Comparison of ENCODE assay signal across 1 cellular context in genomic region chr17:79821331-79822095, GRCh38.
TF ChIP-seq lines count a peak whose summit lies in the region.

No MANE protein-coding gene starts in this region.

TF ChIP-seq in HepG2, 621 proteins besides CTCF, POLR2A, EP300 and RAD21 (continued from another document and continues in another):
- TF ChIP-seq ZNF256 (CRISPR knock-in tag; conservative IDR thresholded peaks at IDR 0.05), result no peak
- peak; percentile 62; the same call in 1 of the 2 replicates for TF ChIP-seq CBX5 (CRISPR knock-in tag; IDR thresholded peaks at IDR 0.05; ENCODE audit: borderline replicate concordance)
- no peak for TF ChIP-seq NFE2L2 (IDR thresholded peaks at IDR 0.05; ENCODE audit: low read length)
- TF ChIP-seq SMYD3 (CRISPR knock-in tag; IDR thresholded peaks at IDR 0.05), result 0 out of 2 replicates have a peak, but pooled peaks have one; percentile 64
- no peak for TF ChIP-seq THYN1 (CRISPR knock-in tag; IDR thresholded peaks at IDR 0.05; ENCODE audit: borderline replicate concordance, low read depth)
- TF ChIP-seq ZSCAN22 (CRISPR knock-in tag; IDR thresholded peaks at IDR 0.05), result no peak
- TF ChIP-seq, protein P1, sequence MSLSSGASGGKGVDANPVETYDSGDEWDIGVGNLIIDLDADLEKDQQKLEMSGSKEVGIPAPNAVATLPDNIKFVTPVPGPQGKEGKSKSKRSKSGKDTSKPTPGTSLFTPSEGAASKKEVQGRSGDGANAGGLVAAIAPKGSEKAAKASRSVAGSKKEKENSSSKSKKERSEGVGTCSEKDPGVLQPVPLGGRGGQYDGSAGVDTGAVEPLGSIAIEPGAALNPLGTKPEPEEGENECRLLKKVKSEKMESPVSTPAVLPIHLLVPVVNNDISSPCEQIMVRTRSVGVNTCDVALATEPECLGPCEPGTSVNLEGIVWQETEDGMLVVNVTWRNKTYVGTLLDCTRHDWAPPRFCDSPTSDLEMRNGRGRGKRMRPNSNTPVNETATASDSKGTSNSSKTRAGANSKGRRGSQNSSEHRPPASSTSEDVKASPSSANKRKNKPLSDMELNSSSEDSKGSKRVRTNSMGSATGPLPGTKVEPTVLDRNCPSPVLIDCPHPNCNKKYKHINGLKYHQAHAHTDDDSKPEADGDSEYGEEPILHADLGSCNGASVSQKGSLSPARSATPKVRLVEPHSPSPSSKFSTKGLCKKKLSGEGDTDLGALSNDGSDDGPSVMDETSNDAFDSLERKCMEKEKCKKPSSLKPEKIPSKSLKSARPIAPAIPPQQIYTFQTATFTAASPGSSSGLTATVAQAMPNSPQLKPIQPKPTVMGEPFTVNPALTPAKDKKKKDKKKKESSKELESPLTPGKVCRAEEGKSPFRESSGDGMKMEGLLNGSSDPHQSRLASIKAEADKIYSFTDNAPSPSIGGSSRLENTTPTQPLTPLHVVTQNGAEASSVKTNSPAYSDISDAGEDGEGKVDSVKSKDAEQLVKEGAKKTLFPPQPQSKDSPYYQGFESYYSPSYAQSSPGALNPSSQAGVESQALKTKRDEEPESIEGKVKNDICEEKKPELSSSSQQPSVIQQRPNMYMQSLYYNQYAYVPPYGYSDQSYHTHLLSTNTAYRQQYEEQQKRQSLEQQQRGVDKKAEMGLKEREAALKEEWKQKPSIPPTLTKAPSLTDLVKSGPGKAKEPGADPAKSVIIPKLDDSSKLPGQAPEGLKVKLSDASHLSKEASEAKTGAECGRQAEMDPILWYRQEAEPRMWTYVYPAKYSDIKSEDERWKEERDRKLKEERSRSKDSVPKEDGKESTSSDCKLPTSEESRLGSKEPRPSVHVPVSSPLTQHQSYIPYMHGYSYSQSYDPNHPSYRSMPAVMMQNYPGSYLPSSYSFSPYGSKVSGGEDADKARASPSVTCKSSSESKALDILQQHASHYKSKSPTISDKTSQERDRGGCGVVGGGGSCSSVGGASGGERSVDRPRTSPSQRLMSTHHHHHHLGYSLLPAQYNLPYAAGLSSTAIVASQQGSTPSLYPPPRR (CRISPR knock-in tag; IDR thresholded peaks at IDR 0.05; ENCODE audit: borderline replicate concordance), result peak; percentile 91
- no peak for TF ChIP-seq NR1H2 (CRISPR knock-in tag; IDR thresholded peaks at IDR 0.05; ENCODE audit: borderline replicate concordance, low read depth)
- no peak for TF ChIP-seq ZNF251 (CRISPR knock-in tag; IDR thresholded peaks at IDR 0.05)
- TF ChIP-seq KMT2B (CRISPR knock-in tag; IDR thresholded peaks at IDR 0.05), result 0 out of 2 replicates have a peak, but pooled peaks have one; percentile 60
- TF ChIP-seq CAMTA2 (CRISPR knock-in tag; IDR thresholded peaks at IDR 0.05; ENCODE audit: borderline replicate concordance), result no peak
- no peak for TF ChIP-seq DDIT3 (CRISPR knock-in tag; IDR thresholded peaks at IDR 0.05)
- no peak for TF ChIP-seq ISX (CRISPR knock-in tag; conservative IDR thresholded peaks at IDR 0.05)
- no peak for TF ChIP-seq CBX2 (IDR thresholded peaks at IDR 0.05; ENCODE audit: low read depth, low read length)
- no peak for TF ChIP-seq CBX2 (CRISPR knock-in tag; IDR thresholded peaks at IDR 0.05; ENCODE audit: low read depth)
- TF ChIP-seq ZNF180 (CRISPR knock-in tag; IDR thresholded peaks at IDR 0.05; ENCODE audit: borderline replicate concordance, low read depth), result no peak
- no peak for TF ChIP-seq ZNF3 (CRISPR knock-in tag; IDR thresholded peaks at IDR 0.05)
- no peak for TF ChIP-seq ZNF761 (CRISPR knock-in tag; conservative IDR thresholded peaks at IDR 0.05)
- peak; percentile 90 for TF ChIP-seq HNRNPL (IDR thresholded peaks at IDR 0.05; ENCODE audit: low read depth, low read length)
- no peak; the same call in 1 of the 2 replicates for TF ChIP-seq NFE2L1 (CRISPR knock-in tag; IDR thresholded peaks at IDR 0.05; ENCODE audit: borderline replicate concordance)
- peak; percentile 28; the same call in 1 of the 2 replicates for TF ChIP-seq NRL (CRISPR knock-in tag; IDR thresholded peaks at IDR 0.05; ENCODE audit: borderline replicate concordance)
- no peak for TF ChIP-seq BORCS8-MEF2B (CRISPR knock-in tag; IDR thresholded peaks at IDR 0.05)
- TF ChIP-seq, protein P2, sequence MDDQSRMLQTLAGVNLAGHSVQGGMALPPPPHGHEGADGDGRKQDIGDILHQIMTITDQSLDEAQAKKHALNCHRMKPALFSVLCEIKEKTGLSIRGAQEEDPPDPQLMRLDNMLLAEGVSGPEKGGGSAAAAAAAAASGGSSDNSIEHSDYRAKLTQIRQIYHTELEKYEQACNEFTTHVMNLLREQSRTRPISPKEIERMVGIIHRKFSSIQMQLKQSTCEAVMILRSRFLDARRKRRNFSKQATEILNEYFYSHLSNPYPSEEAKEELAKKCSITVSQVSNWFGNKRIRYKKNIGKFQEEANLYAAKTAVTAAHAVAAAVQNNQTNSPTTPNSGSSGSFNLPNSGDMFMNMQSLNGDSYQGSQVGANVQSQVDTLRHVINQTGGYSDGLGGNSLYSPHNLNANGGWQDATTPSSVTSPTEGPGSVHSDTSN (CRISPR knock-in tag; IDR thresholded peaks at IDR 0.05; ENCODE audit: borderline replicate concordance), result no peak
- TF ChIP-seq CEBPG (CRISPR knock-in tag; IDR thresholded peaks at IDR 0.05), result peak; percentile 62
- TF ChIP-seq ZNF766 (CRISPR knock-in tag; IDR thresholded peaks at IDR 0.05; ENCODE audit: borderline replicate concordance), result no peak
- no peak for TF ChIP-seq KMT2A (CRISPR knock-in tag; IDR thresholded peaks at IDR 0.05)
- TF ChIP-seq, protein P3, sequence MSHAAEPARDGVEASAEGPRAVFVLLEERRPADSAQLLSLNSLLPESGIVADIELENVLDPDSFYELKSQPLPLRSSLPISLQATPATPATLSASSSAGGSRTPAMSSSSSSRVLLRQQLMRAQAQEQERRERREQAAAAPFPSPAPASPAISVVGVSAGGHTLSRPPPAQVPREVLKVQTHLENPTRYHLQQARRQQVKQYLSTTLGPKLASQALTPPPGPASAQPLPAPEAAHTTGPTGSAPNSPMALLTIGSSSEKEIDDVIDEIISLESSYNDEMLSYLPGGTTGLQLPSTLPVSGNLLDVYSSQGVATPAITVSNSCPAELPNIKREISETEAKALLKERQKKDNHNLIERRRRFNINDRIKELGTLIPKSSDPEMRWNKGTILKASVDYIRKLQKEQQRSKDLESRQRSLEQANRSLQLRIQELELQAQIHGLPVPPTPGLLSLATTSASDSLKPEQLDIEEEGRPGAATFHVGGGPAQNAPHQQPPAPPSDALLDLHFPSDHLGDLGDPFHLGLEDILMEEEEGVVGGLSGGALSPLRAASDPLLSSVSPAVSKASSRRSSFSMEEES (CRISPR knock-in tag; IDR thresholded peaks at IDR 0.05), result peak; percentile 85
- peak; percentile 84 for TF ChIP-seq HOXA5 (CRISPR knock-in tag; IDR thresholded peaks at IDR 0.05)
- no peak for TF ChIP-seq POLR2G (IDR thresholded peaks at IDR 0.05; ENCODE audit: low read depth, low read length)
- no peak for TF ChIP-seq NFATC3 (CRISPR knock-in tag; IDR thresholded peaks at IDR 0.05)
- TF ChIP-seq MTERF4 (CRISPR knock-in tag; IDR thresholded peaks at IDR 0.05), result peak; percentile 61; the same call in 1 of the 2 replicates
- no peak for TF ChIP-seq SRSF1 (optimal IDR thresholded peaks at IDR 0.05; ENCODE audit: low read depth, low read length)
- TF ChIP-seq AKAP8 (CRISPR knock-in tag; IDR thresholded peaks at IDR 0.05), result no peak
- TF ChIP-seq ZBTB3 (CRISPR knock-in tag; IDR thresholded peaks at IDR 0.05; ENCODE audit: borderline replicate concordance, low read depth), result no peak
- TF ChIP-seq HDAC2 (CRISPR knock-in tag; IDR thresholded peaks at IDR 0.05), result peak; percentile 98
- TF ChIP-seq, protein P4, sequence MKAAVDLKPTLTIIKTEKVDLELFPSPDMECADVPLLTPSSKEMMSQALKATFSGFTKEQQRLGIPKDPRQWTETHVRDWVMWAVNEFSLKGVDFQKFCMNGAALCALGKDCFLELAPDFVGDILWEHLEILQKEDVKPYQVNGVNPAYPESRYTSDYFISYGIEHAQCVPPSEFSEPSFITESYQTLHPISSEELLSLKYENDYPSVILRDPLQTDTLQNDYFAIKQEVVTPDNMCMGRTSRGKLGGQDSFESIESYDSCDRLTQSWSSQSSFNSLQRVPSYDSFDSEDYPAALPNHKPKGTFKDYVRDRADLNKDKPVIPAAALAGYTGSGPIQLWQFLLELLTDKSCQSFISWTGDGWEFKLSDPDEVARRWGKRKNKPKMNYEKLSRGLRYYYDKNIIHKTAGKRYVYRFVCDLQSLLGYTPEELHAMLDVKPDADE (CRISPR knock-in tag; IDR thresholded peaks at IDR 0.05), result no peak
- TF ChIP-seq, protein P5, sequence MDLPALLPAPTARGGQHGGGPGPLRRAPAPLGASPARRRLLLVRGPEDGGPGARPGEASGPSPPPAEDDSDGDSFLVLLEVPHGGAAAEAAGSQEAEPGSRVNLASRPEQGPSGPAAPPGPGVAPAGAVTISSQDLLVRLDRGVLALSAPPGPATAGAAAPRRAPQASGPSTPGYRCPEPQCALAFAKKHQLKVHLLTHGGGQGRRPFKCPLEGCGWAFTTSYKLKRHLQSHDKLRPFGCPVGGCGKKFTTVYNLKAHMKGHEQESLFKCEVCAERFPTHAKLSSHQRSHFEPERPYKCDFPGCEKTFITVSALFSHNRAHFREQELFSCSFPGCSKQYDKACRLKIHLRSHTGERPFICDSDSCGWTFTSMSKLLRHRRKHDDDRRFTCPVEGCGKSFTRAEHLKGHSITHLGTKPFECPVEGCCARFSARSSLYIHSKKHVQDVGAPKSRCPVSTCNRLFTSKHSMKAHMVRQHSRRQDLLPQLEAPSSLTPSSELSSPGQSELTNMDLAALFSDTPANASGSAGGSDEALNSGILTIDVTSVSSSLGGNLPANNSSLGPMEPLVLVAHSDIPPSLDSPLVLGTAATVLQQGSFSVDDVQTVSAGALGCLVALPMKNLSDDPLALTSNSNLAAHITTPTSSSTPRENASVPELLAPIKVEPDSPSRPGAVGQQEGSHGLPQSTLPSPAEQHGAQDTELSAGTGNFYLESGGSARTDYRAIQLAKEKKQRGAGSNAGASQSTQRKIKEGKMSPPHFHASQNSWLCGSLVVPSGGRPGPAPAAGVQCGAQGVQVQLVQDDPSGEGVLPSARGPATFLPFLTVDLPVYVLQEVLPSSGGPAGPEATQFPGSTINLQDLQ (CRISPR knock-in tag; IDR thresholded peaks at IDR 0.05), result 0 out of 2 replicates have a peak, but pooled peaks have one; percentile 33
- TF ChIP-seq ZNF275 (CRISPR knock-in tag; IDR thresholded peaks at IDR 0.05; ENCODE audit: borderline replicate concordance), result no peak
- TF ChIP-seq RXRA (CRISPR knock-in tag; IDR thresholded peaks at IDR 0.05), result no peak; the same call in 1 of the 2 replicates
- TF ChIP-seq SIX1 (CRISPR knock-in tag; IDR thresholded peaks at IDR 0.05; ENCODE audit: borderline replicate concordance), result peak; percentile 72
- peak; percentile 83; the same call in 1 of the 2 replicates for TF ChIP-seq ZNF160 (CRISPR knock-in tag; IDR thresholded peaks at IDR 0.05)
- no peak for TF ChIP-seq SNAPC2 (CRISPR knock-in tag; IDR thresholded peaks at IDR 0.05)
- peak; percentile 92 for TF ChIP-seq RXRB (CRISPR knock-in tag; IDR thresholded peaks at IDR 0.05; ENCODE audit: borderline replicate concordance)
- no peak for TF ChIP-seq NFYC (CRISPR knock-in tag; IDR thresholded peaks at IDR 0.05)
- TF ChIP-seq HNRNPLL (IDR thresholded peaks at IDR 0.05; ENCODE audit: low read depth, low read length, poor library complexity, severe bottlenecking), result no peak
- no peak for TF ChIP-seq ZNF430 (CRISPR knock-in tag; IDR thresholded peaks at IDR 0.05)
- peak; percentile 7 for TF ChIP-seq ASH2L (IDR thresholded peaks at IDR 0.05; ENCODE audit: insufficient read length, low read depth, low read length)
- no peak; the same call in 1 of the 2 replicates for TF ChIP-seq ZNF616 (CRISPR knock-in tag; IDR thresholded peaks at IDR 0.05; ENCODE audit: low read depth)
- TF ChIP-seq, protein P6, sequence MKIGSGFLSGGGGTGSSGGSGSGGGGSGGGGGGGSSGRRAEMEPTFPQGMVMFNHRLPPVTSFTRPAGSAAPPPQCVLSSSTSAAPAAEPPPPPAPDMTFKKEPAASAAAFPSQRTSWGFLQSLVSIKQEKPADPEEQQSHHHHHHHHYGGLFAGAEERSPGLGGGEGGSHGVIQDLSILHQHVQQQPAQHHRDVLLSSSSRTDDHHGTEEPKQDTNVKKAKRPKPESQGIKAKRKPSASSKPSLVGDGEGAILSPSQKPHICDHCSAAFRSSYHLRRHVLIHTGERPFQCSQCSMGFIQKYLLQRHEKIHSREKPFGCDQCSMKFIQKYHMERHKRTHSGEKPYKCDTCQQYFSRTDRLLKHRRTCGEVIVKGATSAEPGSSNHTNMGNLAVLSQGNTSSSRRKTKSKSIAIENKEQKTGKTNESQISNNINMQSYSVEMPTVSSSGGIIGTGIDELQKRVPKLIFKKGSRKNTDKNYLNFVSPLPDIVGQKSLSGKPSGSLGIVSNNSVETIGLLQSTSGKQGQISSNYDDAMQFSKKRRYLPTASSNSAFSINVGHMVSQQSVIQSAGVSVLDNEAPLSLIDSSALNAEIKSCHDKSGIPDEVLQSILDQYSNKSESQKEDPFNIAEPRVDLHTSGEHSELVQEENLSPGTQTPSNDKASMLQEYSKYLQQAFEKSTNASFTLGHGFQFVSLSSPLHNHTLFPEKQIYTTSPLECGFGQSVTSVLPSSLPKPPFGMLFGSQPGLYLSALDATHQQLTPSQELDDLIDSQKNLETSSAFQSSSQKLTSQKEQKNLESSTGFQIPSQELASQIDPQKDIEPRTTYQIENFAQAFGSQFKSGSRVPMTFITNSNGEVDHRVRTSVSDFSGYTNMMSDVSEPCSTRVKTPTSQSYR (CRISPR knock-in tag; IDR thresholded peaks at IDR 0.05; ENCODE audit: borderline replicate concordance), result peak; percentile 95
- no peak for TF ChIP-seq PHB2 (IDR thresholded peaks at IDR 0.05; ENCODE audit: partially characterized antibody)
- no peak for TF ChIP-seq SP1 (IDR thresholded peaks at IDR 0.05)
- TF ChIP-seq SP1 (CRISPR knock-in tag; IDR thresholded peaks at IDR 0.05), result no peak
- peak; percentile 86 for TF ChIP-seq FOXP1 (IDR thresholded peaks at IDR 0.05)
- TF ChIP-seq FOXP1 (CRISPR knock-in tag; IDR thresholded peaks at IDR 0.05), result peak; percentile 99
- no peak for TF ChIP-seq TBX3 (IDR thresholded peaks at IDR 0.05; ENCODE audit: borderline replicate concordance)
- TF ChIP-seq TSC22D2 (CRISPR knock-in tag; IDR thresholded peaks at IDR 0.05; ENCODE audit: borderline replicate concordance), result 0 out of 2 replicates have a peak, but pooled peaks have one; percentile 29
